ENCODE assay signal across 9 cellular contexts in genomic region chr4:56757821-56758400, GRCh38.
DNase-seq lines count a peak whose midpoint lies in the region; TF ChIP-seq lines count a peak whose summit lies in the region.
"Had no signal": no experiment of that assay in that cellular context is flagged by ENCODE, and none has a peak within 500 bp of the region (broad histone marks: within the 10 kb centered on the region; RNA-seq: fewer than 3 reads in every experiment).

No MANE protein-coding gene starts in this region.

- H3K23ac ChIP-seq in H9 (ENCODE audit: insufficient read length, low read depth, low read length), result no peak overlapping the region

- H3K4me1 ChIP-seq in H9 (ENCODE audit: insufficient read depth, low read length), result peaks cover 12% of the 10 kb centered on the region; the same call in 1 of the 2 replicates
- no peaks in the 10 kb centered on the region for H3K4me1 ChIP-seq in endodermal cell (ENCODE audit: control insufficient read depth, insufficient read depth, low read length)
- peaks cover 7% of the 10 kb centered on the region for H3K4me1 ChIP-seq in neural progenitor cell
- H3K4me1 ChIP-seq in suprapubic skin, result peaks cover 14% of the 10 kb centered on the region

- no peaks in the 10 kb centered on the region for H3K9me3 Mint-ChIP-seq in H9
- H3K9me3 Mint-ChIP-seq in activated CD4-positive, alpha-beta memory T cell treated with anti-CD3 and anti-CD28 coated beads for 36 hours, result no peaks in the 10 kb centered on the region
- no peaks in the 10 kb centered on the region for H3K9me3 Mint-ChIP-seq in endodermal cell
- H3K9me3 Mint-ChIP-seq in neural progenitor cell, result peaks cover 3% of the 10 kb centered on the region

- POLR2A ChIA-PET in activated CD4-positive, alpha-beta memory T cell treated with anti-CD3 and anti-CD28 coated beads for 36 hours (lab: Charles Lee), result interaction anchor here (0.6 to 1.0 kb wide), 4 partner anchors 11 to 142 kb away, joined by 3 read pairs; no protein-coding TSS in a partner anchor

- CTCF ChIA-PET in activated CD4-positive, alpha-beta memory T cell treated with anti-CD3 and anti-CD28 coated beads for 36 hours (lab: Charles Lee), result interaction anchor here (0.9 to 1.2 kb wide), 3 partner anchors 10 to 213 kb away, joined by 3 to 4 read pairs (median 3); no protein-coding TSS in a partner anchor

- peaks cover 3% of the 10 kb centered on the region for H3F3A ChIP-seq in neural progenitor cell (ENCODE audit: low read depth)

- H3K27me3 ChIP-seq in H9 (ENCODE audit: insufficient read depth, low read length), result no peaks in the 10 kb centered on the region
- H3K27me3 ChIP-seq in MG63, result no peaks in the 10 kb centered on the region
- H3K27me3 ChIP-seq in endodermal cell (ENCODE audit: control insufficient read depth, insufficient read depth, low read length, poor library complexity, severe bottlenecking), result no peaks in the 10 kb centered on the region
- H3K27me3 ChIP-seq in neural progenitor cell, result no peaks in the 10 kb centered on the region
- H3K27me3 ChIP-seq in suprapubic skin, result no peaks in the 10 kb centered on the region

- H2AFZ ChIP-seq in H9 (ENCODE audit: low read length) (peak overlapping the region; percentile 82), neural progenitor cell (replicated peaks) (peak overlapping the region; percentile 27)

- H3K4me3 ChIP-seq in MG63 (no peak overlapping the region), endodermal cell (ENCODE audit: low read length) (no peak overlapping the region), neural progenitor cell (no peak overlapping the region), suprapubic skin (no peak overlapping the region)

- no peak overlapping the region for H2BK12ac ChIP-seq in H9 (ENCODE audit: insufficient read length, low read depth, low read length)

- H2BK5ac ChIP-seq in H9 (ENCODE audit: insufficient read length, low read length), result no peak overlapping the region

- H3K18ac ChIP-seq in H9 (ENCODE audit: insufficient read length, low read depth, low read length), result peak overlapping the region; percentile 21

- TF ChIP-seq CTCF in H9 (conservative IDR thresholded peaks at IDR 0.05) (no peak), endodermal cell (conservative IDR thresholded peaks at IDR 0.05) (no peak), neural progenitor cell (IDR thresholded peaks at IDR 0.05) (no peak), suprapubic skin (IDR thresholded peaks at IDR 0.05) (no peak)

- DNase-seq in H9 (peak; percentile 89), MG63 (peak; percentile 55), endodermal cell (peak; percentile 95), neural progenitor cell (ENCODE audit: low spot score) (peak; percentile 63), suprapubic skin (ENCODE audit: low spot score in 2 of 2) (no peak), cerebellum (ENCODE audit: low spot score) (no peak)
- peak; percentile 90 for DNase-seq in activated CD4-positive, alpha-beta memory T cell treated with anti-CD3 and anti-CD28 coated beads for 36 hours

- H2BK20ac ChIP-seq in H9 (ENCODE audit: low read depth, low read length, poor library complexity, severe bottlenecking), result no peak overlapping the region

- H3K27ac Mint-ChIP-seq in H9, result peak overlapping the region in 2 of 3 experiments; percentile 5 to 36; a peak in 2 of 7 replicates
- H3K27ac Mint-ChIP-seq in activated CD4-positive, alpha-beta memory T cell treated with anti-CD3 and anti-CD28 coated beads for 36 hours, result peak overlapping the region; percentile 87
- H3K27ac Mint-ChIP-seq in endodermal cell, result peak overlapping the region; percentile 75
- H3K27ac Mint-ChIP-seq in neural progenitor cell, result no peak overlapping the region

- no peak overlapping the region for H2AK5ac ChIP-seq in H9 (ENCODE audit: insufficient read length, low read length)

- no peaks in the 10 kb centered on the region for H3K79me2 ChIP-seq in H9 (ENCODE audit: insufficient read depth, low read length)
- no peaks in the 10 kb centered on the region for H3K79me2 ChIP-seq in neural progenitor cell (ENCODE audit: low read depth)

- no peak overlapping the region for H2BK120ac ChIP-seq in H9 (ENCODE audit: low read depth, low read length, poor library complexity, severe bottlenecking)

- H3K14ac ChIP-seq in H9 (ENCODE audit: insufficient read depth, low read length), result no peak overlapping the region

- H3K27ac ChIP-seq in H9 (ENCODE audit: insufficient read length, low read depth, low read length) (no peak overlapping the region), endodermal cell (ENCODE audit: low read depth, low read length) (no peak overlapping the region), neural progenitor cell (no peak overlapping the region), suprapubic skin (peak overlapping the region; percentile 65)

- H4K20me1 ChIP-seq in H9 (ENCODE audit: control insufficient read depth, insufficient read depth, insufficient read length), result no peaks in the 10 kb centered on the region
- H4K20me1 ChIP-seq in neural progenitor cell (ENCODE audit: low read depth), result no peaks in the 10 kb centered on the region

- no peak for TF ChIP-seq EP300 in suprapubic skin (IDR thresholded peaks at IDR 0.05)

- no peak overlapping the region for H4K91ac ChIP-seq in H9 (ENCODE audit: insufficient read length, low read depth, low read length)

- H4K5ac ChIP-seq in H9 (ENCODE audit: insufficient read length, low read depth, low read length), result no peak overlapping the region

- H3K4me1 Mint-ChIP-seq in H9, result peaks cover 38 to 44% of the 10 kb centered on the region in 2 experiments
- H3K4me1 Mint-ChIP-seq in activated CD4-positive, alpha-beta memory T cell treated with anti-CD3 and anti-CD28 coated beads for 36 hours (ENCODE audit: low read depth), result peaks cover 31% of the 10 kb centered on the region
- peaks cover 33% of the 10 kb centered on the region for H3K4me1 Mint-ChIP-seq in endodermal cell
- H3K4me1 Mint-ChIP-seq in neural progenitor cell, result peaks cover 10% of the 10 kb centered on the region

- H3K4me3 Mint-ChIP-seq in H9, result no peak overlapping the region
- H3K4me3 Mint-ChIP-seq in activated CD4-positive, alpha-beta memory T cell treated with anti-CD3 and anti-CD28 coated beads for 36 hours, result peak overlapping the region; percentile 40
- no peak overlapping the region for H3K4me3 Mint-ChIP-seq in endodermal cell
- H3K4me3 Mint-ChIP-seq in neural progenitor cell, result no peak overlapping the region

- H3K4me2 ChIP-seq in H9 (ENCODE audit: insufficient read depth, insufficient read length, low read length) (no peak overlapping the region), neural progenitor cell (no peak overlapping the region)

- TF ChIP-seq POLR2A in GM10847 (IDR thresholded peaks at IDR 0.05; ENCODE audit: extremely low read depth, insufficient read length) (peak; percentile 26), suprapubic skin (IDR thresholded peaks at IDR 0.05) (no peak)

- no peaks in the 10 kb centered on the region for H3K36me3 Mint-ChIP-seq in H9 (ENCODE audit: insufficient read depth in 1 of 3, low read depth in 3 of 3)
- H3K36me3 Mint-ChIP-seq in activated CD4-positive, alpha-beta memory T cell treated with anti-CD3 and anti-CD28 coated beads for 36 hours, result no peaks in the 10 kb centered on the region
- no peaks in the 10 kb centered on the region for H3K36me3 Mint-ChIP-seq in endodermal cell (ENCODE audit: low read depth)
- H3K36me3 Mint-ChIP-seq in neural progenitor cell, result no peaks in the 10 kb centered on the region

- H3K9me3 ChIP-seq in H9 (ENCODE audit: control insufficient read depth, low read depth, low read length) (no peaks in the 10 kb centered on the region), MG63 (no peaks in the 10 kb centered on the region), endodermal cell (ENCODE audit: control insufficient read depth, low read length) (no peaks in the 10 kb centered on the region), neural progenitor cell (ENCODE audit: low read depth) (no peaks in the 10 kb centered on the region), suprapubic skin (no peaks in the 10 kb centered on the region)
- H3K9me3 ChIP-seq: heart right ventricle had no signal

- H3K56ac ChIP-seq in H9 (ENCODE audit: insufficient read length, low read depth, low read length), result no peak overlapping the region

- no peak overlapping the region for H3K4ac ChIP-seq in H9 (ENCODE audit: low read depth, low read length)

- H3K27me3 Mint-ChIP-seq in H9 (ENCODE audit: low read depth), result peaks cover 2% of the 10 kb centered on the region; the same call in 1 of the 2 replicates
- peaks cover 3% of the 10 kb centered on the region for H3K27me3 Mint-ChIP-seq in activated CD4-positive, alpha-beta memory T cell treated with anti-CD3 and anti-CD28 coated beads for 36 hours
- peaks cover 2% of the 10 kb centered on the region for H3K27me3 Mint-ChIP-seq in endodermal cell (ENCODE audit: insufficient read depth)
- no peaks in the 10 kb centered on the region for H3K27me3 Mint-ChIP-seq in neural progenitor cell (ENCODE audit: insufficient read depth, low read depth)

- H3K23me2 ChIP-seq in H9 (ENCODE audit: insufficient read length, low read depth, low read length, poor library complexity, severe bottlenecking), result no peaks in the 10 kb centered on the region

- H3T11ph ChIP-seq in H9 (ENCODE audit: low read length), result no peak overlapping the region

- H3K79me1 ChIP-seq in H9 (ENCODE audit: insufficient read depth, low read depth, low read length, poor library complexity, severe bottlenecking), result no peaks in the 10 kb centered on the region

- H3K9ac ChIP-seq in H9 (ENCODE audit: extremely low read depth, insufficient read length, low read length) (no peak overlapping the region), endodermal cell (ENCODE audit: extremely low read depth, low read length, poor library complexity, severe bottlenecking) (no peak overlapping the region), neural progenitor cell (no peak overlapping the region)

- H3K36me3 ChIP-seq in MG63 (no peaks in the 10 kb centered on the region), endodermal cell (ENCODE audit: control insufficient read depth, insufficient read depth, low read length) (no peaks in the 10 kb centered on the region), neural progenitor cell (no peaks in the 10 kb centered on the region), suprapubic skin (no peaks in the 10 kb centered on the region)
- H3K36me3 ChIP-seq: heart right ventricle had no signal

- H2BK15ac ChIP-seq in H9 (ENCODE audit: low read depth, low read length), result no peak overlapping the region

- H4K8ac ChIP-seq in H9 (replicated peaks; ENCODE audit: insufficient read length, low read depth, low read length), result no peak overlapping the region

- WGBS in H9 (ENCODE audit: extremely low coverage, insufficient read length, low lambda C conversion rate), result no CpG with 5 or more reads among the region's 6 CpGs
- WGBS in endodermal cell (ENCODE audit: insufficient coverage in 1 of 2, insufficient read length in 1 of 2), 2 experiments, result 36 to 47% methylated on average over 4 to 6 of the region's 6 CpGs
- WGBS in suprapubic skin, result 29% methylated on average over 6 of the region's 6 CpGs

- intact Hi-C loops in activated CD4-positive, alpha-beta memory T cell treated with anti-CD3 and anti-CD28 coated beads for 36 hours (cut with micrococcal nuclease), result loop anchor here (1.0 to 5.0 kb wide), 4 partner anchors 35 to 106 kb away; partner anchors contain the start of gene HOPX

Comparison
In these comparisons a context has a peak if more than half of its experiments do, and no peak if none do; other contexts are left out.
1. DNase-seq: peak in H9 (single experiment), MG63 (single experiment), activated CD4-positive, alpha-beta memory T cell treated with anti-CD3 and anti-CD28 coated beads for 36 hours (single experiment), endodermal cell (single experiment) and neural progenitor cell (single experiment); none in suprapubic skin (0 of 2) and cerebellum (single experiment).